1 cellular context compared by ENCODE assay signal in the genomic region with DNA sequence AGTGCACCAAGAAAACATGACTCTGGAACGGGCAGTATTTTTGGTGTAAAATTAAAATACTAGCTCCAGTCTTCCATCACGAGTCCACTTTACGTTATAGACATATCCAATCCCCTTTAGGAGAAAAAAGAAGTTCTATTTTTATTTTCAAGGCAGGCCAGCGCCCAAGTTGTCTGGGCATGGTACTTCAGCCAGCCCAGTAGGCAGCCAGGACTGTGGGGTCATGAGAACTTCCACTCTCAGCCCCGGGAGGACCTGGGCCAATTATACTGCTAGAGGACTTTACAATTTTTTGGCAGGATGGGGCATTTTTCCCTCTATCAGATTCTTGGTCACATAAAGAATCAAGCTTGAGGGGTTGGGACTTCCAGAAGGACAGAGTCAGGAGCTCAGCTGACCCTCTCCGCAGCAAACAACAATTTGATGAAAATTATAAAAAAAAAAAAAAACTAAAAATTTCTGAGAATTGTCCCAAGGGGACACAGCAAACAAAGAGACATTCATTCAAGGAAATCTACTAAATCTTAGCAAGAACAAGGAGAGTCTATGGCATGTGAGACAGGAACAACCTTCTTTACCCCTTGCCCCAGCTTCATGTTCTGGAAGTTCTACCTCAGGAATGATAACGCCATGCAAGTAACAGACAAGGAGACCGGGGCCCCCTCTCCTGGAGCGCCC.
TF ChIP-seq lines count a peak whose summit lies in the region.

No MANE protein-coding gene starts in this region.

TF ChIP-seq in K562, 482 proteins besides CTCF, POLR2A, EP300 and RAD21 (continued from another document):
- TF ChIP-seq, protein P1, sequence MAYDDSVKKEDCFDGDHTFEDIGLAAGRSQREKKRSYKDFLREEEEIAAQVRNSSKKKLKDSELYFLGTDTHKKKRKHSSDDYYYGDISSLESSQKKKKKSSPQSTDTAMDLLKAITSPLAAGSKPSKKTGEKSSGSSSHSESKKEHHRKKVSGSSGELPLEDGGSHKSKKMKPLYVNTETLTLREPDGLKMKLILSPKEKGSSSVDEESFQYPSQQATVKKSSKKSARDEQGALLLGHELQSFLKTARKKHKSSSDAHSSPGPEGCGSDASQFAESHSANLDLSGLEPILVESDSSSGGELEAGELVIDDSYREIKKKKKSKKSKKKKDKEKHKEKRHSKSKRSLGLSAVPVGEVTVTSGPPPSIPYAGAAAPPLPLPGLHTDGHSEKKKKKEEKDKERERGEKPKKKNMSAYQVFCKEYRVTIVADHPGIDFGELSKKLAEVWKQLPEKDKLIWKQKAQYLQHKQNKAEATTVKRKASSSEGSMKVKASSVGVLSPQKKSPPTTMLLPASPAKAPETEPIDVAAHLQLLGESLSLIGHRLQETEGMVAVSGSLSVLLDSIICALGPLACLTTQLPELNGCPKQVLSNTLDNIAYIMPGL (CRISPR knock-in tag; IDR thresholded peaks at IDR 0.05) = no peak
- no peak for TF ChIP-seq NFE2 (IDR thresholded peaks at IDR 0.05; ENCODE audit: low read depth)
- no peak for TF ChIP-seq PHB2 (IDR thresholded peaks at IDR 0.05; ENCODE audit: low read depth)
- TF ChIP-seq, protein P2, sequence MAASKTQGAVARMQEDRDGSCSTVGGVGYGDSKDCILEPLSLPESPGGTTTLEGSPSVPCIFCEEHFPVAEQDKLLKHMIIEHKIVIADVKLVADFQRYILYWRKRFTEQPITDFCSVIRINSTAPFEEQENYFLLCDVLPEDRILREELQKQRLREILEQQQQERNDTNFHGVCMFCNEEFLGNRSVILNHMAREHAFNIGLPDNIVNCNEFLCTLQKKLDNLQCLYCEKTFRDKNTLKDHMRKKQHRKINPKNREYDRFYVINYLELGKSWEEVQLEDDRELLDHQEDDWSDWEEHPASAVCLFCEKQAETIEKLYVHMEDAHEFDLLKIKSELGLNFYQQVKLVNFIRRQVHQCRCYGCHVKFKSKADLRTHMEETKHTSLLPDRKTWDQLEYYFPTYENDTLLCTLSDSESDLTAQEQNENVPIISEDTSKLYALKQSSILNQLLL (CRISPR knock-in tag; IDR thresholded peaks at IDR 0.05; ENCODE audit: borderline replicate concordance) = no peak
- TF ChIP-seq, protein P3, sequence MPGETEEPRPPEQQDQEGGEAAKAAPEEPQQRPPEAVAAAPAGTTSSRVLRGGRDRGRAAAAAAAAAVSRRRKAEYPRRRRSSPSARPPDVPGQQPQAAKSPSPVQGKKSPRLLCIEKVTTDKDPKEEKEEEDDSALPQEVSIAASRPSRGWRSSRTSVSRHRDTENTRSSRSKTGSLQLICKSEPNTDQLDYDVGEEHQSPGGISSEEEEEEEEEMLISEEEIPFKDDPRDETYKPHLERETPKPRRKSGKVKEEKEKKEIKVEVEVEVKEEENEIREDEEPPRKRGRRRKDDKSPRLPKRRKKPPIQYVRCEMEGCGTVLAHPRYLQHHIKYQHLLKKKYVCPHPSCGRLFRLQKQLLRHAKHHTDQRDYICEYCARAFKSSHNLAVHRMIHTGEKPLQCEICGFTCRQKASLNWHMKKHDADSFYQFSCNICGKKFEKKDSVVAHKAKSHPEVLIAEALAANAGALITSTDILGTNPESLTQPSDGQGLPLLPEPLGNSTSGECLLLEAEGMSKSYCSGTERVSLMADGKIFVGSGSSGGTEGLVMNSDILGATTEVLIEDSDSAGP (CRISPR knock-in tag; IDR thresholded peaks at IDR 0.05) = no peak
- no peak for TF ChIP-seq FOXJ2 (tag; IDR thresholded peaks at IDR 0.05)
- TF ChIP-seq MEIS2 (IDR thresholded peaks at IDR 0.05; ENCODE audit: partially characterized antibody) = no peak
- no peak for TF ChIP-seq E2F3 (CRISPR knock-in tag; IDR thresholded peaks at IDR 0.05)
- TF ChIP-seq ZNF830 (CRISPR knock-in tag; IDR thresholded peaks at IDR 0.05) = no peak
